ENCODE assay signal across 14 cellular contexts in the genomic region with DNA sequence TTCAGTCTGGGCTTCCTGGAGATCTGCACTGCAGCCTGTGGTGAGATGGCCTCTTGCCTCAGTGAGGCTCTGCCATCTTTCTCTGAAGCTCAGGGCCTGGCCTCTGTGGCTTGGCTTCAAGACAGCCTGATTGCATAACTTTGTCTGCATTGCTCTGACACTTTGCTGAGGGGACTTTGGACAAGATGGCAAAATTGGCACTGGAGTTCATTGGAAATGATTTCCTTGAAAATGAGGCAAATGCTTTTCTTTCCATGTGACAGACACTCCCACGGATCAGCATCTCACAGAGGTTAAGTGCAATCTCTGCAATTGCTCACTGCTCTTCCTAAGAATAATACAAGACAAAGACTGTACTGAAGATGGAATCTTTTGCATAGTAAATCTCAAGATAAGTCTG.
"Had no signal": no experiment of that assay in that cellular context is flagged by ENCODE, and none has a peak within 500 bp of the region (broad histone marks: within the 10 kb centered on the region; RNA-seq: fewer than 3 reads in every experiment).

No MANE protein-coding gene starts in this region.

- H3K4me1 Mint-ChIP-seq: activated naive CD8-positive, alpha-beta T cell treated with anti-CD3 and anti-CD28 coated beads, Interleukin-2, amount 10 ng/mL, durations not matched to agents 7 days and 5 days; natural killer cell had no signal

- H3K36me3 ChIP-seq: ascending aorta, lower lobe of right lung, prostate gland had no signal

- H3K4me3 ChIP-seq: ascending aorta, lower lobe of right lung, prostate gland had no signal

- H3K27ac ChIP-seq: ascending aorta, lower lobe of right lung, prostate gland had no signal

- H3K4me3 Mint-ChIP-seq: activated naive CD8-positive, alpha-beta T cell treated with anti-CD3 and anti-CD28 coated beads, Interleukin-2, amount 10 ng/mL, durations not matched to agents 7 days and 5 days; activated T-cell treated with anti-CD3 and anti-CD28 coated beads, Interleukin-2, amount 50 U/mL, for 72 hours; natural killer cell had no signal

- H3K27ac Mint-ChIP-seq: activated naive CD8-positive, alpha-beta T cell treated with anti-CD3 and anti-CD28 coated beads, Interleukin-2, amount 10 ng/mL, durations not matched to agents 7 days and 5 days; activated T-cell treated with anti-CD3 and anti-CD28 coated beads, Interleukin-2, amount 50 U/mL, for 72 hours; natural killer cell had no signal

- H3K27me3 ChIP-seq: ascending aorta had no signal

- H3K27me3 Mint-ChIP-seq: activated naive CD8-positive, alpha-beta T cell treated with anti-CD3 and anti-CD28 coated beads, Interleukin-2, amount 10 ng/mL, durations not matched to agents 7 days and 5 days had no signal

- ATAC-seq: activated T-cell treated with anti-CD3 and anti-CD28 coated beads, Interleukin-2, amount 50 U/mL, for 72 hours; natural killer cell; sciatic nerve had no signal

- H3K9me3 Mint-ChIP-seq: activated naive CD8-positive, alpha-beta T cell treated with anti-CD3 and anti-CD28 coated beads, Interleukin-2, amount 10 ng/mL, durations not matched to agents 7 days and 5 days had no signal

- H3K36me3 Mint-ChIP-seq: activated naive CD8-positive, alpha-beta T cell treated with anti-CD3 and anti-CD28 coated beads, Interleukin-2, amount 10 ng/mL, durations not matched to agents 7 days and 5 days; natural killer cell had no signal

- DNase-seq: activated CD4-positive, alpha-beta T cell treated with anti-CD3 and anti-CD28 coated beads, Interleukin-2, amount 50 U/mL, for 48 hours; activated CD4-positive, CD25-positive, alpha-beta regulatory T cell treated with anti-CD3 and anti-CD28 coated beads, Interleukin-2, amount 50 U/mL, for 72 hours; activated naive CD8-positive, alpha-beta T cell treated with anti-CD3 and anti-CD28 coated beads, Interleukin-2, amount 10 ng/mL, durations not matched to agents 7 days and 5 days; activated T-cell treated with anti-CD3 and anti-CD28 coated beads, Interleukin-2, amount 50 U/mL, for 72 hours; kidney glomerular epithelial cell; lower lobe of right lung; natural killer cell; stimulated activated CD4-positive, alpha-beta T cell treated with anti-CD3 and anti-CD28 coated beads, Interleukin-2, amount 100 ng/mL, for 24 hours; stimulated activated naive CD4-positive, alpha-beta T cell; substantia nigra; trophoblast cell had no signal
